In the genomic region with DNA sequence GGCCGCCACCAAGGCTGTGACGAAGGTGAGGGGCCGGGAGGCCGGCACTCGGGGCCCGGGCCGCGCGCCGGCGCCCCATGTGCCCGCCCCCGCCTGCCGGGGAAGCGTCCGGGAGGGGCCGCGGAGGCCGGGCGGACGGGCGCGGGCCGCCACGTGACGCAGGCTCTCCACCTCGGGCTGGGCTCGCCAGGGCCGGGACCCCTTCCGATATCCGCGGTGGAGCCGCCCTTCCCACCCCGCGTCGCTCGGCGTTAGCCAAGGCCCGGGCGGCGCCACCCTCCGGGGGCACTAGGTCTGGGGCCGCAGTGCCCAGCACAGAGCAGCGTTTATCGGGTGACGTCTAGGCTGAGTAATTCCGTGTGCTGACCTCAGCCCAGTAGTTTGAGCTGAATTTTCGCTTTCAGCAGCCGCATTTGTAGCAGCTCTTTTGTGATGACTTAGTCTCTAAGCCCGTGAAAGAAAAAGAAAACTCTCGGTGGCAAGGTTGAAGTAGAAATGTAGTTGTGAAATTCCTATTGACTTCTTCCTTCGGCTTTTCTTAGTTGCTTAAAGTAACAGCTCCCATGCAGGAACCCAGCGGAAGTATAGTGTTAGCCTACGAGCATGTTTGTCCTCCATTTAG, we compare ENCODE assay signal across 1 cellular context.
TF ChIP-seq lines count a peak whose summit lies in the region.

No MANE protein-coding gene starts in this region.

TF ChIP-seq in HepG2, 621 proteins besides CTCF, POLR2A, EP300 and RAD21 (continued from another document and continues in another):
- TF ChIP-seq, protein P1, sequence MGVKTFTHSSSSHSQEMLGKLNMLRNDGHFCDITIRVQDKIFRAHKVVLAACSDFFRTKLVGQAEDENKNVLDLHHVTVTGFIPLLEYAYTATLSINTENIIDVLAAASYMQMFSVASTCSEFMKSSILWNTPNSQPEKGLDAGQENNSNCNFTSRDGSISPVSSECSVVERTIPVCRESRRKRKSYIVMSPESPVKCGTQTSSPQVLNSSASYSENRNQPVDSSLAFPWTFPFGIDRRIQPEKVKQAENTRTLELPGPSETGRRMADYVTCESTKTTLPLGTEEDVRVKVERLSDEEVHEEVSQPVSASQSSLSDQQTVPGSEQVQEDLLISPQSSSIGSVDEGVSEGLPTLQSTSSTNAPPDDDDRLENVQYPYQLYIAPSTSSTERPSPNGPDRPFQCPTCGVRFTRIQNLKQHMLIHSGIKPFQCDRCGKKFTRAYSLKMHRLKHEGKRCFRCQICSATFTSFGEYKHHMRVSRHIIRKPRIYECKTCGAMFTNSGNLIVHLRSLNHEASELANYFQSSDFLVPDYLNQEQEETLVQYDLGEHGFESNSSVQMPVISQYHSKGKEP (CRISPR knock-in tag; IDR thresholded peaks at IDR 0.05) = no peak
- TF ChIP-seq, protein P2, sequence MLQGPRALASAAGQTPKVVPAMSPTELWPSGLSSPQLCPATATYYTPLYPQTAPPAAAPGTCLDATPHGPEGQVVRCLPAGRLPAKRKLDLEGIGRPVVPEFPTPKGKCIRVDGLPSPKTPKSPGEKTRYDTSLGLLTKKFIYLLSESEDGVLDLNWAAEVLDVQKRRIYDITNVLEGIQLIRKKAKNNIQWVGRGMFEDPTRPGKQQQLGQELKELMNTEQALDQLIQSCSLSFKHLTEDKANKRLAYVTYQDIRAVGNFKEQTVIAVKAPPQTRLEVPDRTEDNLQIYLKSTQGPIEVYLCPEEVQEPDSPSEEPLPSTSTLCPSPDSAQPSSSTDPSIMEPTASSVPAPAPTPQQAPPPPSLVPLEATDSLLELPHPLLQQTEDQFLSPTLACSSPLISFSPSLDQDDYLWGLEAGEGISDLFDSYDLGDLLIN (CRISPR knock-in tag; IDR thresholded peaks at IDR 0.05; ENCODE audit: borderline replicate concordance) = 0 out of 2 replicates have a peak, but pooled peaks have one; percentile 37
- TF ChIP-seq KAT8 (CRISPR knock-in tag; IDR thresholded peaks at IDR 0.05) = peak; percentile 5; the same call in 1 of the 2 replicates
- TF ChIP-seq, protein P3, sequence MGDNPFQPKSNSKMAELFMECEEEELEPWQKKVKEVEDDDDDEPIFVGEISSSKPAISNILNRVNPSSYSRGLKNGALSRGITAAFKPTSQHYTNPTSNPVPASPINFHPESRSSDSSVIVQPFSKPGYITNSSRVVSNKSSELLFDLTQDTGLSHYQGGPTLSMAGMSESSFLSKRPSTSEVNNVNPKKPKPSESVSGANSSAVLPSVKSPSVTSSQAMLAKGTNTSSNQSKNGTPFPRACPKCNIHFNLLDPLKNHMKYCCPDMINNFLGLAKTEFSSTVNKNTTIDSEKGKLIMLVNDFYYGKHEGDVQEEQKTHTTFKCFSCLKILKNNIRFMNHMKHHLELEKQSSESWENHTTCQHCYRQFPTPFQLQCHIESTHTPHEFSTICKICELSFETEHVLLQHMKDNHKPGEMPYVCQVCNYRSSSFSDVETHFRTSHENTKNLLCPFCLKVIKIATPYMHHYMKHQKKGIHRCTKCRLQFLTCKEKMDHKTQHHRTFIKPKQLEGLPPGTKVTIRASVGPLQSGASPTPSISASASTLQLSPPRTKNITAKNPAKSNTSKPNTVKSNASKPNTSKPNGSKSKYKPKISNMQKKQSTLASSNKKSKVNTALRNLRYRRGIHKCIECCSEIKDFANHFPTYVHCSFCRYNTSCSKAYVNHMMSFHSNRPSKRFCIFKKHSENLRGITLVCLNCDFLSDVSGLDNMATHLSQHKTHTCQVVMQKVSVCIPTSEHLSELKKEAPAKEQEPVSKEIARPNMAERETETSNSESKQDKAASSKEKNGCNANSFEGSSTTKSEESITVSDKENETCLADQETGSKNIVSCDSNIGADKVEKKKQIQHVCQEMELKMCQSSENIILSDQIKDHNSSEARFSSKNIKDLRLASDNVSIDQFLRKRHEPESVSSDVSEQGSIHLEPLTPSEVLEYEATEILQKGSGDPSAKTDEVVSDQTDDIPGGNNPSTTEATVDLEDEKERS (CRISPR knock-in tag; IDR thresholded peaks at IDR 0.05) = no peak
- peak; percentile 53; the same call in 1 of the 2 replicates for TF ChIP-seq SALL1 (CRISPR knock-in tag; IDR thresholded peaks at IDR 0.05)
- TF ChIP-seq NFIC (IDR thresholded peaks at IDR 0.05; ENCODE audit: low read length) = no peak
- peak; percentile 83; the same call in 1 of the 2 replicates for TF ChIP-seq ZNF558 (CRISPR knock-in tag; IDR thresholded peaks at IDR 0.05; ENCODE audit: borderline replicate concordance)
- TF ChIP-seq ARID2 (CRISPR knock-in tag; IDR thresholded peaks at IDR 0.05; ENCODE audit: borderline replicate concordance) = no peak
- TF ChIP-seq HNRNPK (IDR thresholded peaks at IDR 0.05; ENCODE audit: low read depth, low read length, poor library complexity, severe bottlenecking) = no peak
- TF ChIP-seq, protein P4, sequence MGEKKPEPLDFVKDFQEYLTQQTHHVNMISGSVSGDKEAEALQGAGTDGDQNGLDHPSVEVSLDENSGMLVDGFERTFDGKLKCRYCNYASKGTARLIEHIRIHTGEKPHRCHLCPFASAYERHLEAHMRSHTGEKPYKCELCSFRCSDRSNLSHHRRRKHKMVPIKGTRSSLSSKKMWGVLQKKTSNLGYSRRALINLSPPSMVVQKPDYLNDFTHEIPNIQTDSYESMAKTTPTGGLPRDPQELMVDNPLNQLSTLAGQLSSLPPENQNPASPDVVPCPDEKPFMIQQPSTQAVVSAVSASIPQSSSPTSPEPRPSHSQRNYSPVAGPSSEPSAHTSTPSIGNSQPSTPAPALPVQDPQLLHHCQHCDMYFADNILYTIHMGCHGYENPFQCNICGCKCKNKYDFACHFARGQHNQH (CRISPR knock-in tag; IDR thresholded peaks at IDR 0.05) = 0 out of 2 replicates have a peak, but pooled peaks have one; percentile 28
- TF ChIP-seq ELF1 (CRISPR knock-in tag; IDR thresholded peaks at IDR 0.05) = no peak
- TF ChIP-seq ZMYM4 (CRISPR knock-in tag; IDR thresholded peaks at IDR 0.05) = no peak
- no peak for TF ChIP-seq MAFG (CRISPR knock-in tag; IDR thresholded peaks at IDR 0.05)
- TF ChIP-seq, protein P5, sequence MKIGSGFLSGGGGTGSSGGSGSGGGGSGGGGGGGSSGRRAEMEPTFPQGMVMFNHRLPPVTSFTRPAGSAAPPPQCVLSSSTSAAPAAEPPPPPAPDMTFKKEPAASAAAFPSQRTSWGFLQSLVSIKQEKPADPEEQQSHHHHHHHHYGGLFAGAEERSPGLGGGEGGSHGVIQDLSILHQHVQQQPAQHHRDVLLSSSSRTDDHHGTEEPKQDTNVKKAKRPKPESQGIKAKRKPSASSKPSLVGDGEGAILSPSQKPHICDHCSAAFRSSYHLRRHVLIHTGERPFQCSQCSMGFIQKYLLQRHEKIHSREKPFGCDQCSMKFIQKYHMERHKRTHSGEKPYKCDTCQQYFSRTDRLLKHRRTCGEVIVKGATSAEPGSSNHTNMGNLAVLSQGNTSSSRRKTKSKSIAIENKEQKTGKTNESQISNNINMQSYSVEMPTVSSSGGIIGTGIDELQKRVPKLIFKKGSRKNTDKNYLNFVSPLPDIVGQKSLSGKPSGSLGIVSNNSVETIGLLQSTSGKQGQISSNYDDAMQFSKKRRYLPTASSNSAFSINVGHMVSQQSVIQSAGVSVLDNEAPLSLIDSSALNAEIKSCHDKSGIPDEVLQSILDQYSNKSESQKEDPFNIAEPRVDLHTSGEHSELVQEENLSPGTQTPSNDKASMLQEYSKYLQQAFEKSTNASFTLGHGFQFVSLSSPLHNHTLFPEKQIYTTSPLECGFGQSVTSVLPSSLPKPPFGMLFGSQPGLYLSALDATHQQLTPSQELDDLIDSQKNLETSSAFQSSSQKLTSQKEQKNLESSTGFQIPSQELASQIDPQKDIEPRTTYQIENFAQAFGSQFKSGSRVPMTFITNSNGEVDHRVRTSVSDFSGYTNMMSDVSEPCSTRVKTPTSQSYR (CRISPR knock-in tag; IDR thresholded peaks at IDR 0.05; ENCODE audit: borderline replicate concordance) = no peak; the same call in 1 of the 2 replicates
- TF ChIP-seq, protein P6, sequence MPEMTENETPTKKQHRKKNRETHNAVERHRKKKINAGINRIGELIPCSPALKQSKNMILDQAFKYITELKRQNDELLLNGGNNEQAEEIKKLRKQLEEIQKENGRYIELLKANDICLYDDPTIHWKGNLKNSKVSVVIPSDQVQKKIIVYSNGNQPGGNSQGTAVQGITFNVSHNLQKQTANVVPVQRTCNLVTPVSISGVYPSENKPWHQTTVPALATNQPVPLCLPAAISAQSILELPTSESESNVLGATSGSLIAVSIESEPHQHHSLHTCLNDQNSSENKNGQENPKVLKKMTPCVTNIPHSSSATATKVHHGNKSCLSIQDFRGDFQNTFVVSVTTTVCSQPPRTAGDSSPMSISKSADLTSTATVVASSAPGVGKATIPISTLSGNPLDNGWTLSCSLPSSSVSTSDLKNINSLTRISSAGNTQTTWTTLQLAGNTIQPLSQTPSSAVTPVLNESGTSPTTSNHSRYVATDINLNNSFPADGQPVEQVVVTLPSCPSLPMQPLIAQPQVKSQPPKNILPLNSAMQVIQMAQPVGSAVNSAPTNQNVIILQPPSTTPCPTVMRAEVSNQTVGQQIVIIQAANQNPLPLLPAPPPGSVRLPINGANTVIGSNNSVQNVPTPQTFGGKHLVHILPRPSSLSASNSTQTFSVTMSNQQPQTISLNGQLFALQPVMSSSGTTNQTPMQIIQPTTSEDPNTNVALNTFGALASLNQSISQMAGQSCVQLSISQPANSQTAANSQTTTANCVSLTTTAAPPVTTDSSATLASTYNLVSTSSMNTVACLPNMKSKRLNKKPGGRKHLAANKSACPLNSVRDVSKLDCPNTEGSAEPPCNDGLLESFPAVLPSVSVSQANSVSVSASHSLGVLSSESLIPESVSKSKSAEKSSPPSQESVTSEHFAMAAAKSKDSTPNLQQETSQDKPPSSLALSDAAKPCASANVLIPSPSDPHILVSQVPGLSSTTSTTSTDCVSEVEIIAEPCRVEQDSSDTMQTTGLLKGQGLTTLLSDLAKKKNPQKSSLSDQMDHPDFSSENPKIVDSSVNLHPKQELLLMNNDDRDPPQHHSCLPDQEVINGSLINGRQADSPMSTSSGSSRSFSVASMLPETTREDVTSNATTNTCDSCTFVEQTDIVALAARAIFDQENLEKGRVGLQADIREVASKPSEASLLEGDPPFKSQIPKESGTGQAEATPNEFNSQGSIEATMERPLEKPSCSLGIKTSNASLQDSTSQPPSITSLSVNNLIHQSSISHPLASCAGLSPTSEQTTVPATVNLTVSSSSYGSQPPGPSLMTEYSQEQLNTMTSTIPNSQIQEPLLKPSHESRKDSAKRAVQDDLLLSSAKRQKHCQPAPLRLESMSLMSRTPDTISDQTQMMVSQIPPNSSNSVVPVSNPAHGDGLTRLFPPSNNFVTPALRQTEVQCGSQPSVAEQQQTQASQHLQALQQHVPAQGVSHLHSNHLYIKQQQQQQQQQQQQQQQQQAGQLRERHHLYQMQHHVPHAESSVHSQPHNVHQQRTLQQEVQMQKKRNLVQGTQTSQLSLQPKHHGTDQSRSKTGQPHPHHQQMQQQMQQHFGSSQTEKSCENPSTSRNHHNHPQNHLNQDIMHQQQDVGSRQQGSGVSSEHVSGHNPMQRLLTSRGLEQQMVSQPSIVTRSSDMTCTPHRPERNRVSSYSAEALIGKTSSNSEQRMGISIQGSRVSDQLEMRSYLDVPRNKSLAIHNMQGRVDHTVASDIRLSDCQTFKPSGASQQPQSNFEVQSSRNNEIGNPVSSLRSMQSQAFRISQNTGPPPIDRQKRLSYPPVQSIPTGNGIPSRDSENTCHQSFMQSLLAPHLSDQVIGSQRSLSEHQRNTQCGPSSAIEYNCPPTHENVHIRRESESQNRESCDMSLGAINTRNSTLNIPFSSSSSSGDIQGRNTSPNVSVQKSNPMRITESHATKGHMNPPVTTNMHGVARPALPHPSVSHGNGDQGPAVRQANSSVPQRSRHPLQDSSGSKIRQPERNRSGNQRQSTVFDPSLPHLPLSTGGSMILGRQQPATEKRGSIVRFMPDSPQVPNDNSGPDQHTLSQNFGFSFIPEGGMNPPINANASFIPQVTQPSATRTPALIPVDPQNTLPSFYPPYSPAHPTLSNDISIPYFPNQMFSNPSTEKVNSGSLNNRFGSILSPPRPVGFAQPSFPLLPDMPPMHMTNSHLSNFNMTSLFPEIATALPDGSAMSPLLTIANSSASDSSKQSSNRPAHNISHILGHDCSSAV (CRISPR knock-in tag; IDR thresholded peaks at IDR 0.05; ENCODE audit: borderline replicate concordance) = no peak
- TF ChIP-seq FOXC1 (CRISPR knock-in tag; IDR thresholded peaks at IDR 0.05; ENCODE audit: borderline replicate concordance) = no peak
- TF ChIP-seq, protein P7, sequence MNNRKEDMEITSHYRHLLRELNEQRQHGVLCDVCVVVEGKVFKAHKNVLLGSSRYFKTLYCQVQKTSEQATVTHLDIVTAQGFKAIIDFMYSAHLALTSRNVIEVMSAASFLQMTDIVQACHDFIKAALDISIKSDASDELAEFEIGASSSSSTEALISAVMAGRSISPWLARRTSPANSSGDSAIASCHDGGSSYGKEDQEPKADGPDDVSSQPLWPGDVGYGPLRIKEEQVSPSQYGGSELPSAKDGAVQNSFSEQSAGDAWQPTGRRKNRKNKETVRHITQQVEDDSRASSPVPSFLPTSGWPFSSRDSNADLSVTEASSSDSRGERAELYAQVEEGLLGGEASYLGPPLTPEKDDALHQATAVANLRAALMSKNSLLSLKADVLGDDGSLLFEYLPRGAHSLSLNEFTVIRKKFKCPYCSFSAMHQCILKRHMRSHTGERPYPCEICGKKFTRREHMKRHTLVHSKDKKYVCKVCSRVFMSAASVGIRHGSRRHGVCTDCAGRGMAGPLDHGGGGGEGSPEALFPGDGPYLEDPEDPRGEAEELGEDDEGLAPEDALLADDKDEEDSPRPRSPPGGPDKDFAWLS (CRISPR knock-in tag; IDR thresholded peaks at IDR 0.05; ENCODE audit: borderline replicate concordance) = no peak
- TF ChIP-seq, protein P8, sequence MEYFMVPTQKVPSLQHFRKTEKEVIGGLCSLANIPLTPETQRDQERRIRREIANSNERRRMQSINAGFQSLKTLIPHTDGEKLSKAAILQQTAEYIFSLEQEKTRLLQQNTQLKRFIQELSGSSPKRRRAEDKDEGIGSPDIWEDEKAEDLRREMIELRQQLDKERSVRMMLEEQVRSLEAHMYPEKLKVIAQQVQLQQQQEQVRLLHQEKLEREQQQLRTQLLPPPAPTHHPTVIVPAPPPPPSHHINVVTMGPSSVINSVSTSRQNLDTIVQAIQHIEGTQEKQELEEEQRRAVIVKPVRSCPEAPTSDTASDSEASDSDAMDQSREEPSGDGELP (IDR thresholded peaks at IDR 0.05; ENCODE audit: borderline replicate concordance, low read depth) = 0 out of 2 replicates have a peak, but pooled peaks have one; percentile 14
- TF ChIP-seq CREB1 (IDR thresholded peaks at IDR 0.05) = 0 out of 2 replicates have a peak, but pooled peaks have one; percentile 36
- no peak for TF ChIP-seq CREB1 (CRISPR knock-in tag; IDR thresholded peaks at IDR 0.05)
- TF ChIP-seq SRF (IDR thresholded peaks at IDR 0.05; ENCODE audit: low read depth, low read length) = no peak
- TF ChIP-seq KDM3A (CRISPR knock-in tag; IDR thresholded peaks at IDR 0.05; ENCODE audit: low read depth) = no peak
- TF ChIP-seq WIZ (CRISPR knock-in tag; IDR thresholded peaks at IDR 0.05) = no peak
- peak; percentile 65; the same call in 1 of the 2 replicates for TF ChIP-seq PRMT3 (CRISPR knock-in tag; IDR thresholded peaks at IDR 0.05; ENCODE audit: borderline replicate concordance, low read depth)
- peak; percentile 3; the same call in 1 of the 2 replicates for TF ChIP-seq CEBPG (CRISPR knock-in tag; IDR thresholded peaks at IDR 0.05)
- no peak for TF ChIP-seq SNRNP70 (IDR thresholded peaks at IDR 0.05; ENCODE audit: low read depth, low read length)
- no peak for TF ChIP-seq SOX6 (IDR thresholded peaks at IDR 0.05)
- TF ChIP-seq SOX6 (CRISPR knock-in tag; IDR thresholded peaks at IDR 0.05) = no peak; the same call in 1 of the 2 replicates
- no peak for TF ChIP-seq SOX13 (IDR thresholded peaks at IDR 0.05)
- TF ChIP-seq SOX13 (CRISPR knock-in tag; conservative IDR thresholded peaks at IDR 0.05 in 1 of 2, IDR thresholded peaks at IDR 0.05 in 1 of 2) = peak in 1 of 2 experiments; percentile 32; a peak in 1 of 4 replicates
